Comparison of ENCODE assay signal across 36 cellular contexts in genomic region chr20:58600756-58601155, GRCh38.
"Had no signal": no experiment of that assay in that cellular context is flagged by ENCODE, and none has a peak within 500 bp of the region (broad histone marks: within the 10 kb centered on the region; RNA-seq: fewer than 3 reads in every experiment).

No MANE protein-coding gene starts in this region.

- H3K4me3 Mint-ChIP-seq: activated B cell treated with CpG ODN at 0.5 μM for 24 hours; activated CD4-positive, alpha-beta memory T cell treated with anti-CD3 and anti-CD28 coated beads for 36 hours; activated CD4-positive, alpha-beta T cell treated with anti-CD3 and anti-CD28 coated beads, Interleukin-2, amount 10 ng/mL, durations not matched to agents 24 days and 14 days; activated CD8-positive, alpha-beta T cell treated with anti-CD3 and anti-CD28 coated beads for 36 hours; activated naive CD4-positive, alpha-beta T cell treated with anti-CD3 and anti-CD28 coated beads, Interleukin-2, amount 10 ng/mL, durations not matched to agents 7 days and 5 days; activated naive CD4-positive, alpha-beta T cell treated with anti-CD3 and anti-CD28 coated beads, Interleukin-2, amount 50 U/mL, for 24 hours; activated naive CD8-positive, alpha-beta T cell; activated naive CD8-positive, alpha-beta T cell treated with anti-CD3 and anti-CD28 coated beads, Interleukin-2, amount 10 ng/mL, durations not matched to agents 7 days and 5 days; activated naive CD8-positive, alpha-beta T cell treated with anti-CD3 and anti-CD28 coated beads, Interleukin-2, amount 50 U/mL, for 24 hours; activated T-cell treated with anti-CD3 and anti-CD28 coated beads, Interleukin-2, amount 50 U/mL, for 4 hours; activated T-cell treated with anti-CD3 and anti-CD28 coated beads, Interleukin-2, amount 50 U/mL, for 72 hours; T-helper 1 cell treated with Interleukin-12 subunit alpha and Interleukin-12 subunit beta and Interleukin-4 antibody, amounts not matched to agents 30 μg/mL and 1 μg/mL, for 36 hours; T-helper 2 cell treated with Interferon-gamma antibody and Interleukin-4, amounts not matched to agents 5 μg/mL and 100 μg/mL, for 36 hours had no signal

- H3K27me3 Mint-ChIP-seq: activated B cell treated with CpG ODN at 0.5 μM for 24 hours; activated CD4-positive, alpha-beta memory T cell treated with anti-CD3 and anti-CD28 coated beads for 36 hours; activated naive CD4-positive, alpha-beta T cell treated with anti-CD3 and anti-CD28 coated beads, Interleukin-2, amount 50 U/mL, for 24 hours; activated naive CD8-positive, alpha-beta T cell; activated naive CD8-positive, alpha-beta T cell treated with anti-CD3 and anti-CD28 coated beads, Interleukin-2, amount 50 U/mL, for 24 hours had no signal

- H3K9me3 Mint-ChIP-seq: activated B cell treated with CpG ODN at 0.5 μM for 24 hours; activated CD4-positive, alpha-beta memory T cell treated with anti-CD3 and anti-CD28 coated beads for 36 hours; activated CD4-positive, alpha-beta T cell treated with anti-CD3 and anti-CD28 coated beads, Interleukin-2, amount 10 ng/mL, durations not matched to agents 24 days and 14 days; activated CD8-positive, alpha-beta T cell treated with anti-CD3 and anti-CD28 coated beads for 36 hours; activated naive CD4-positive, alpha-beta T cell treated with anti-CD3 and anti-CD28 coated beads, Interleukin-2, amount 10 ng/mL, durations not matched to agents 7 days and 5 days; activated naive CD4-positive, alpha-beta T cell treated with anti-CD3 and anti-CD28 coated beads, Interleukin-2, amount 50 U/mL, for 24 hours; activated naive CD8-positive, alpha-beta T cell treated with anti-CD3 and anti-CD28 coated beads, Interleukin-2, amount 10 ng/mL, durations not matched to agents 7 days and 5 days; activated naive CD8-positive, alpha-beta T cell treated with anti-CD3 and anti-CD28 coated beads, Interleukin-2, amount 50 U/mL, for 24 hours; activated T-cell treated with anti-CD3 and anti-CD28 coated beads, Interleukin-2, amount 50 U/mL, for 72 hours; activated T-helper 2 cell treated with anti-CD3 and anti-CD28 coated beads, Interferon-gamma antibody, Interleukin-2, Interleukin-4, amounts not matched to agents 10 μg/mL and 5 μg/mL and 100 μg/mL, durations not matched to agents 14 hours and 24 hours and 36 hours; T-helper 1 cell treated with Interleukin-12 subunit alpha and Interleukin-12 subunit beta and Interleukin-4 antibody, amounts not matched to agents 30 μg/mL and 1 μg/mL, for 36 hours; T-helper 2 cell treated with Interferon-gamma antibody and Interleukin-4, amounts not matched to agents 5 μg/mL and 100 μg/mL, for 36 hours had no signal

- H3K4me1 Mint-ChIP-seq: activated B cell treated with CpG ODN at 0.5 μM for 24 hours; activated CD4-positive, alpha-beta T cell treated with anti-CD3 and anti-CD28 coated beads, Interleukin-2, amount 10 ng/mL, durations not matched to agents 24 days and 14 days; activated naive CD4-positive, alpha-beta T cell treated with anti-CD3 and anti-CD28 coated beads, Interleukin-2, amount 10 ng/mL, durations not matched to agents 7 days and 5 days; activated naive CD8-positive, alpha-beta T cell treated with anti-CD3 and anti-CD28 coated beads, Interleukin-2, amount 10 ng/mL, durations not matched to agents 7 days and 5 days; activated naive CD8-positive, alpha-beta T cell treated with anti-CD3 and anti-CD28 coated beads, Interleukin-2, amount 50 U/mL, for 24 hours had no signal

- H3K27ac ChIP-seq: ascending aorta, brain microvascular endothelial cell, breast epithelium, VCaP had no signal

- FAIRE-seq: TTC549 had no signal

- H3K27ac Mint-ChIP-seq: activated B cell treated with CpG ODN at 0.5 μM for 24 hours; activated CD4-positive, alpha-beta memory T cell treated with anti-CD3 and anti-CD28 coated beads for 36 hours; activated CD4-positive, alpha-beta T cell treated with anti-CD3 and anti-CD28 coated beads, Interleukin-2, amount 10 ng/mL, durations not matched to agents 24 days and 14 days; activated CD8-positive, alpha-beta T cell treated with anti-CD3 and anti-CD28 coated beads for 36 hours; activated naive CD4-positive, alpha-beta T cell treated with anti-CD3 and anti-CD28 coated beads, Interleukin-2, amount 10 ng/mL, durations not matched to agents 7 days and 5 days; activated naive CD4-positive, alpha-beta T cell treated with anti-CD3 and anti-CD28 coated beads, Interleukin-2, amount 50 U/mL, for 24 hours; activated naive CD8-positive, alpha-beta T cell; activated naive CD8-positive, alpha-beta T cell treated with anti-CD3 and anti-CD28 coated beads, Interleukin-2, amount 10 ng/mL, durations not matched to agents 7 days and 5 days; activated naive CD8-positive, alpha-beta T cell treated with anti-CD3 and anti-CD28 coated beads, Interleukin-2, amount 50 U/mL, for 24 hours; activated T-cell treated with anti-CD3 and anti-CD28 coated beads, Interleukin-2, amount 50 U/mL, for 72 hours; activated T-helper 2 cell treated with anti-CD3 and anti-CD28 coated beads, Interferon-gamma antibody, Interleukin-2, Interleukin-4, amounts not matched to agents 10 μg/mL and 5 μg/mL and 100 μg/mL, durations not matched to agents 14 hours and 24 hours and 36 hours; T-helper 1 cell treated with Interleukin-12 subunit alpha and Interleukin-12 subunit beta and Interleukin-4 antibody, amounts not matched to agents 30 μg/mL and 1 μg/mL, for 36 hours; T-helper 2 cell treated with Interferon-gamma antibody and Interleukin-4, amounts not matched to agents 5 μg/mL and 100 μg/mL, for 36 hours had no signal

- H3K36me3 Mint-ChIP-seq: activated CD4-positive, alpha-beta memory T cell treated with anti-CD3 and anti-CD28 coated beads for 36 hours; activated naive CD4-positive, alpha-beta T cell treated with anti-CD3 and anti-CD28 coated beads, Interleukin-2, amount 10 ng/mL, durations not matched to agents 7 days and 5 days; activated naive CD4-positive, alpha-beta T cell treated with anti-CD3 and anti-CD28 coated beads, Interleukin-2, amount 50 U/mL, for 24 hours; activated naive CD8-positive, alpha-beta T cell; activated naive CD8-positive, alpha-beta T cell treated with anti-CD3 and anti-CD28 coated beads, Interleukin-2, amount 10 ng/mL, durations not matched to agents 7 days and 5 days had no signal

- DNase-seq: activated B cell treated with CpG ODN at 0.5 μM for 24 hours; activated CD4-positive, alpha-beta memory T cell treated with anti-CD3 and anti-CD28 coated beads for 36 hours; activated CD4-positive, alpha-beta T cell treated with anti-CD3 and anti-CD28 coated beads for 4 hours; activated CD4-positive, alpha-beta T cell treated with anti-CD3 and anti-CD28 coated beads, Interleukin-2, amount 10 ng/mL, durations not matched to agents 24 days and 14 days; activated CD4-positive, alpha-beta T cell treated with anti-CD3 and anti-CD28 coated beads, Interleukin-2, amount 50 U/mL, for 1 hour; activated CD4-positive, alpha-beta T cell treated with anti-CD3 and anti-CD28 coated beads, Interleukin-2, amount 50 U/mL, for 4 hours; activated CD4-positive, CD25-positive, alpha-beta regulatory T cell treated with anti-CD3 and anti-CD28 coated beads, Interleukin-2, amount 50 U/mL, for 72 hours; activated CD8-positive, alpha-beta memory T cell treated with anti-CD3 and anti-CD28 coated beads, Interleukin-2, amount 50 U/mL, for 4 hours; activated CD8-positive, alpha-beta T cell treated with anti-CD3 and anti-CD28 coated beads for 36 hours; activated effector memory CD4-positive, alpha-beta T cell treated with Interleukin-2 at 50 U/mL for 16 hours; activated gamma-delta T cell; activated naive CD4-positive, alpha-beta T cell treated with anti-CD3 and anti-CD28 coated beads, Interleukin-2, amount 10 ng/mL, durations not matched to agents 7 days and 5 days; activated naive CD4-positive, alpha-beta T cell treated with Interleukin-2 at 50 U/mL for 16 hours; activated naive CD8-positive, alpha-beta T cell treated with anti-CD3 and anti-CD28 coated beads, Interleukin-2, amount 10 ng/mL, durations not matched to agents 7 days and 5 days; activated naive CD8-positive, alpha-beta T cell treated with anti-CD3 and anti-CD28 coated beads, Interleukin-2, amount 50 U/mL, for 24 hours; activated T-cell treated with anti-CD3 and anti-CD28 coated beads for 4 hours; activated T-cell treated with anti-CD3 and anti-CD28 coated beads, Interleukin-2, amount 50 U/mL, for 1 hour; activated T-cell treated with anti-CD3 and anti-CD28 coated beads, Interleukin-2, amount 50 U/mL, for 4 hours; activated T-cell treated with anti-CD3 and anti-CD28 coated beads, Interleukin-2, amount 50 U/mL, for 72 hours; amygdala; anterior cingulate cortex; brain microvascular endothelial cell; central memory CD4-positive, alpha-beta T cell; SW 1271; T-helper 1 cell; T-helper 2 cell; T-helper 9 cell had no signal

- H3K9me3 ChIP-seq: ascending aorta had no signal

- H3K36me3 ChIP-seq: ascending aorta, brain microvascular endothelial cell, breast epithelium had no signal

- H3K27me3 ChIP-seq: ascending aorta, brain microvascular endothelial cell, breast epithelium had no signal

- H3K4me3 ChIP-seq: ascending aorta, breast epithelium had no signal

- ATAC-seq: activated CD8-positive, alpha-beta T cell treated with anti-CD3 and anti-CD28 coated beads for 36 hours; activated naive CD8-positive, alpha-beta T cell treated with anti-CD3 and anti-CD28 coated beads, Interleukin-2, amount 50 U/mL, for 24 hours; activated T-cell treated with anti-CD3 and anti-CD28 coated beads, Interleukin-2, amount 50 U/mL, for 4 hours; activated T-cell treated with anti-CD3 and anti-CD28 coated beads, Interleukin-2, amount 50 U/mL, for 72 hours had no signal
